ENCODE assay signal across 20 cellular contexts in genomic region chr1:247476328-247477058, GRCh38. TPM values are rescaled to one million over a fixed set of nuclear protein-coding genes. Genes with fewer than 3 reads are reported as not detected.
"Had no signal": no experiment of that assay in that cellular context is flagged by ENCODE, and none has a peak within 500 bp of the region (broad histone marks: within the 10 kb centered on the region; RNA-seq: fewer than 3 reads in every experiment).

No MANE protein-coding gene starts in this region.

RNA-seq across cellular contexts. Expression of gene OR2B11, which starts 18.6 kb away (rescaled TPM):
- total RNA-seq: activated CD4-positive, alpha-beta memory T cell treated with anti-CD3 and anti-CD28 coated beads for 36 hours; activated naive CD4-positive, alpha-beta T cell treated with anti-CD3 and anti-CD28 coated beads, Interleukin-2, amount 50 U/mL, for 72 hours; activated T-helper 1 cell treated with anti-CD3 and anti-CD28 coated beads, Interleukin-12 subunit alpha, Interleukin-12 subunit beta, Interleukin-2, Interleukin-4 antibody, amounts not matched to agents 30 ng/mL and 10 ng/mL and 1 ng/mL, durations not matched to agents 14 hours and 24 hours and 36 hours; adrenal gland; astrocyte; breast epithelium; epithelial cell of proximal tubule; fibroblast of lung; foreskin keratinocyte; hepatocyte; left cardiac atrium; lower leg skin; mucosa of gallbladder; naive thymus-derived CD8-positive, alpha-beta T cell; osteocyte; prostate gland; right atrium auricular region; tibial nerve; uterus; WTC11 had no signal
- polyA plus RNA-seq: fibroblast of lung; foreskin keratinocyte; hepatocyte; naive thymus-derived CD8-positive, alpha-beta T cell had no signal

RNA-seq across cellular contexts. Expression of gene OR2C3, which starts 59.7 kb away (rescaled TPM):
- total RNA-seq: activated CD4-positive, alpha-beta memory T cell treated with anti-CD3 and anti-CD28 coated beads for 36 hours; activated naive CD4-positive, alpha-beta T cell treated with anti-CD3 and anti-CD28 coated beads, Interleukin-2, amount 50 U/mL, for 72 hours; activated T-helper 1 cell treated with anti-CD3 and anti-CD28 coated beads, Interleukin-12 subunit alpha, Interleukin-12 subunit beta, Interleukin-2, Interleukin-4 antibody, amounts not matched to agents 30 ng/mL and 10 ng/mL and 1 ng/mL, durations not matched to agents 14 hours and 24 hours and 36 hours; adrenal gland; astrocyte; breast epithelium; epithelial cell of proximal tubule; fibroblast of lung; foreskin keratinocyte; hepatocyte; left cardiac atrium; lower leg skin; naive thymus-derived CD8-positive, alpha-beta T cell; osteocyte; right atrium auricular region; WTC11 had no signal
- polyA plus RNA-seq: fibroblast of lung; foreskin keratinocyte; hepatocyte; naive thymus-derived CD8-positive, alpha-beta T cell had no signal
